8 cellular contexts compared by ENCODE assay signal in genomic region chr10:6275022-6275997, GRCh38.
DNase-seq lines count a peak whose midpoint lies in the region; TF ChIP-seq lines count a peak whose summit lies in the region.

No MANE protein-coding gene starts in this region.

- peaks cover 20% of the 10 kb centered on the region for H3K4me1 Mint-ChIP-seq in endodermal cell

- H3K27ac Mint-ChIP-seq in endodermal cell, result peak overlapping the region; percentile 61

- no peaks in the 10 kb centered on the region for H3K9me2 ChIP-seq in DOHH2 (replicated peaks; ENCODE audit: control insufficient read depth, low read length)

- no peaks in the 10 kb centered on the region for H3K79me2 ChIP-seq in DOHH2 (ENCODE audit: control insufficient read depth, low read length)

- peak overlapping the region; percentile 68 for H3K4me2 ChIP-seq in DOHH2 (ENCODE audit: low read length)

- TF ChIP-seq CTCF in DOHH2 (IDR thresholded peaks at IDR 0.05; ENCODE audit: low read depth, low read length, poor library complexity, severe bottlenecking) (no peak), endodermal cell (conservative IDR thresholded peaks at IDR 0.05) (peak; percentile 13)

- peak overlapping the region; percentile 60 for H3K4me3 ChIP-seq in DOHH2 (ENCODE audit: low read length)
- H3K4me3 ChIP-seq in endodermal cell (ENCODE audit: low read length), result no peak overlapping the region
- peak overlapping the region; percentile 13 to 59 for H3K4me3 ChIP-seq in mucosa of rectum (ENCODE audit: low read length in 2 of 2)

- WGBS in endodermal cell (ENCODE audit: insufficient coverage in 1 of 2, insufficient read length in 1 of 2), 2 experiments, result 74 to 86% methylated on average over 11 to 29 of the region's 29 CpGs

- H4K20me1 ChIP-seq in DOHH2 (ENCODE audit: control insufficient read depth, insufficient read depth, low read depth, low read length), result no peaks in the 10 kb centered on the region

- no peaks in the 10 kb centered on the region for H3K36me3 ChIP-seq in DOHH2 (ENCODE audit: control insufficient read depth, low read length)
- no peaks in the 10 kb centered on the region for H3K36me3 ChIP-seq in endodermal cell (ENCODE audit: control insufficient read depth, insufficient read depth, low read length)
- no peaks in the 10 kb centered on the region for H3K36me3 ChIP-seq in mucosa of rectum (ENCODE audit: control insufficient read depth in 2 of 2, insufficient read depth in 2 of 2, low read length in 2 of 2)

- H3K4me3 Mint-ChIP-seq in endodermal cell, result no peak overlapping the region

- H3K9me3 ChIP-seq in DOHH2 (ENCODE audit: control insufficient read depth, insufficient read depth, low read length) (no peaks in the 10 kb centered on the region), endodermal cell (ENCODE audit: control insufficient read depth, low read length) (no peaks in the 10 kb centered on the region), mucosa of rectum (ENCODE audit: control insufficient read depth in 2 of 2, low read length in 2 of 2) (no peaks in the 10 kb centered on the region)

- H3K27ac ChIP-seq in DOHH2 (ENCODE audit: low read depth, low read length), result no peak overlapping the region
- peak overlapping the region; percentile 40 for H3K27ac ChIP-seq in endodermal cell (ENCODE audit: low read depth, low read length)
- peak overlapping the region; percentile 46 to 70 for H3K27ac ChIP-seq in mucosa of rectum (ENCODE audit: low read depth in 2 of 2, low read length in 2 of 2)

- DNase-seq in H4 (ENCODE audit: low spot score) (peak; percentile 96), NCI-H226 (peak; percentile 89), endodermal cell (peak; percentile 88), NCI-H2081 (lab: John Stamatoyannopoulos, UW) (no peak)
- DNase-seq in activated CD8-positive, alpha-beta memory T cell treated with anti-CD3 and anti-CD28 coated beads, Interleukin-2, amount 50 U/mL, for 48 hours, result peak; percentile 91
- peak; percentile 65 for DNase-seq in stimulated activated CD8-positive, alpha-beta memory T cell treated with anti-CD3 and anti-CD28 coated beads, Interleukin-4, amount 100 ng/mL, for 1 hour (ENCODE audit: low read depth in 2 of 2, low spot score in 1 of 2)

- peaks cover 2% of the 10 kb centered on the region for H3K9me3 Mint-ChIP-seq in endodermal cell

- no peaks in the 10 kb centered on the region for H3F3A ChIP-seq in DOHH2 (ENCODE audit: control insufficient read depth, insufficient read depth)

- no peaks in the 10 kb centered on the region for H3K27me3 ChIP-seq in DOHH2 (ENCODE audit: control insufficient read depth, low read length)
- no peaks in the 10 kb centered on the region for H3K27me3 ChIP-seq in endodermal cell (ENCODE audit: control insufficient read depth, insufficient read depth, low read length, poor library complexity, severe bottlenecking)
- H3K27me3 ChIP-seq in mucosa of rectum (ENCODE audit: control insufficient read depth in 2 of 2, insufficient read depth in 2 of 2, low read length in 2 of 2), result no peaks in the 10 kb centered on the region

- H3K4me1 ChIP-seq in DOHH2 (ENCODE audit: control insufficient read depth, low read length), result peaks cover 13% of the 10 kb centered on the region
- H3K4me1 ChIP-seq in endodermal cell (ENCODE audit: control insufficient read depth, insufficient read depth, low read length), result peaks cover 14% of the 10 kb centered on the region
- peaks cover 3 to 17% of the 10 kb centered on the region in 2 donors for H3K4me1 ChIP-seq in mucosa of rectum (ENCODE audit: control insufficient read depth in 2 of 2, insufficient read depth in 2 of 2, low read length in 2 of 2)

- H3K27me3 Mint-ChIP-seq in endodermal cell (ENCODE audit: insufficient read depth), result no peaks in the 10 kb centered on the region

- no peaks in the 10 kb centered on the region for H3K36me3 Mint-ChIP-seq in endodermal cell (ENCODE audit: low read depth)

- no peak overlapping the region for H3K9ac ChIP-seq in endodermal cell (ENCODE audit: extremely low read depth, low read length, poor library complexity, severe bottlenecking)
- peak overlapping the region in 1 of 2 donors; percentile 41 for H3K9ac ChIP-seq in mucosa of rectum (ENCODE audit: low read depth in 1 of 2, low read length in 2 of 2)

Comparison
In these comparisons a context has a peak if more than half of its experiments do, and no peak if none do; other contexts are left out.
1. DNase-seq: peak in H4 (single experiment), NCI-H226 (single experiment), activated CD8-positive, alpha-beta memory T cell treated with anti-CD3 and anti-CD28 coated beads, Interleukin-2, amount 50 U/mL, for 48 hours (single experiment), endodermal cell (single experiment) and stimulated activated CD8-positive, alpha-beta memory T cell treated with anti-CD3 and anti-CD28 coated beads, Interleukin-4, amount 100 ng/mL, for 1 hour (2 of 2); none in NCI-H2081 (0 of 2).